Comparison of ENCODE assay signal across 16 cellular contexts in the genomic region with DNA sequence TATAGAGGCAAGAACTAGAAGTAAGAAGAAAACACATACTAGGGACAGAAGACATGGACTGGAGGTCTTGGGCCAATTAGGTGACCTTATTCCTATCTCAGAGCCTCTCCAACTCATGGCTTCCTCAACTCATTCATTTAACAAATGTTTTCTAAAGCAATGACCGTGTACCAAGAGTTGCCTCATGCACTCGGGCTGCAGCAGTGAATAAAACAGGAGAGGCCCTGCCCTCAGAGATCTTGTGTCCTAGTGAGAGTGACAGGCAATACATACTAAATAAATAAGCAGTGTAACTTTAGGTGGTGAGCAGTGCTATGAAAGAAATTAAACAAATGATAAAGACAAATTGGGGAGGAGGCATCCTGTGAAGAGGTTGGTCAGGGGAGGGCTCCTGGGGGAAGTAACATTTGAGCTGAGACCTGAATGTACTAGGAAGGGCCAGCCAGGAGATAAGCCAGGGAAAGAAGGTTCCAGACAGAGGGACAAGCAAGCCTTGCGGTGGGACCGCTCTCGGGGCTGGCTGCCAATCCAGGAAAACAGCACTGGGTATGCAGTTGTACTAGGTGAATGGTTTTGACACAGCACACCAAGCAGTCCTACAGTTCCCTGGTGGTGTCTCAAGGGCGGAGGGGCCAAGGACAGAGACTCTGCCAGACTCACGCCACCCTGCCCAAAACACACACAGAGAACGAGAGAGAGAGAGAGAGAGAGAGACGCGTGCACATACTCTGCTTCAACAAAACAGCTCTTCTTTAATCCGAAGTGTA. TPM values are rescaled to one million over a fixed set of nuclear protein-coding genes. Genes with fewer than 3 reads are reported as not detected.
DNase-seq lines count a peak whose midpoint lies in the region; ATAC-seq, FAIRE-seq and TF ChIP-seq lines count a peak whose summit lies in the region.
"Had no signal": no experiment of that assay in that cellular context is flagged by ENCODE, and none has a peak within 500 bp of the region (broad histone marks: within the 10 kb centered on the region; RNA-seq: fewer than 3 reads in every experiment).

No MANE protein-coding gene starts in this region.

- H3K4me3 ChIP-seq in dorsolateral prefrontal cortex = peak overlapping the region; percentile 31 to 76 (median 56)
- H3K4me3 ChIP-seq: hepatocyte had no signal

- H3K9me3 Mint-ChIP-seq in stimulated activated naive CD8-positive, alpha-beta T cell treated with anti-CD3 and anti-CD28 coated beads, Interleukin-15, Interleukin-2, amounts not matched to agents 100 ng/mL and 50 ng/mL, for 24 hours = no peaks in the 10 kb centered on the region
- H3K9me3 Mint-ChIP-seq in stimulated activated naive CD8-positive, alpha-beta T cell treated with anti-CD3 and anti-CD28 coated beads, Interleukin-15, amount 100 ng/mL, for 72 hours = no peaks in the 10 kb centered on the region
- H3K9me3 Mint-ChIP-seq in nephron progenitor cell = no peaks in the 10 kb centered on the region

- no peak overlapping the region for H3K27ac Mint-ChIP-seq in stimulated activated naive CD8-positive, alpha-beta T cell treated with anti-CD3 and anti-CD28 coated beads, Interleukin-15, Interleukin-2, amounts not matched to agents 100 ng/mL and 50 ng/mL, for 24 hours
- H3K27ac Mint-ChIP-seq in stimulated activated naive CD8-positive, alpha-beta T cell treated with anti-CD3 and anti-CD28 coated beads, Interleukin-15, amount 100 ng/mL, for 72 hours = peak overlapping the region in 1 of 2 donors; percentile 66
- peak overlapping the region; percentile 34 for H3K27ac Mint-ChIP-seq in nephron progenitor cell

- no peaks in the 10 kb centered on the region for H3K27me3 ChIP-seq in dorsolateral prefrontal cortex
- H3K27me3 ChIP-seq: hepatocyte, upper lobe of right lung had no signal

- H3K4me1 Mint-ChIP-seq in stimulated activated naive CD8-positive, alpha-beta T cell treated with anti-CD3 and anti-CD28 coated beads, Interleukin-15, Interleukin-2, amounts not matched to agents 100 ng/mL and 50 ng/mL, for 24 hours (ENCODE audit: low read depth) = peaks cover 48% of the 10 kb centered on the region
- H3K4me1 Mint-ChIP-seq in stimulated activated naive CD8-positive, alpha-beta T cell treated with anti-CD3 and anti-CD28 coated beads, Interleukin-15, amount 100 ng/mL, for 72 hours = peaks cover 51% of the 10 kb centered on the region
- peaks cover 49% of the 10 kb centered on the region for H3K4me1 Mint-ChIP-seq in nephron progenitor cell

- H3K27ac ChIP-seq in dorsolateral prefrontal cortex = peak overlapping the region; percentile 61 to 97 (median 88)
- H3K27ac ChIP-seq: hepatocyte, upper lobe of right lung had no signal

- no peak for ATAC-seq in stimulated activated naive CD8-positive, alpha-beta T cell treated with anti-CD3 and anti-CD28 coated beads, Interleukin-15, amount 100 ng/mL, for 72 hours
- no peak for ATAC-seq in HG02798 (IDR thresholded peaks at IDR 0.05; ENCODE audit: poor library complexity, unreplicated experiment)
- no peak for ATAC-seq in HG03045 (IDR thresholded peaks at IDR 0.05; ENCODE audit: unreplicated experiment)

- TF ChIP-seq CTCF in dorsolateral prefrontal cortex (IDR thresholded peaks at IDR 0.05 in 54 of 56, conservative IDR thresholded peaks at IDR 0.05 in 2 of 56; ENCODE audit: low read depth in 1 of 56, partially characterized antibody in 56 of 56) (no peak), nephron progenitor cell (IDR thresholded peaks at IDR 0.05) (no peak)

- H3K4me3 Mint-ChIP-seq in stimulated activated naive CD8-positive, alpha-beta T cell treated with anti-CD3 and anti-CD28 coated beads, Interleukin-15, Interleukin-2, amounts not matched to agents 100 ng/mL and 50 ng/mL, for 24 hours = peak overlapping the region; percentile 73
- H3K4me3 Mint-ChIP-seq in stimulated activated naive CD8-positive, alpha-beta T cell treated with anti-CD3 and anti-CD28 coated beads, Interleukin-15, amount 100 ng/mL, for 72 hours = no peak overlapping the region
- no peak overlapping the region for H3K4me3 Mint-ChIP-seq in nephron progenitor cell

- no peak for DNase-seq in stimulated activated naive CD8-positive, alpha-beta T cell treated with anti-CD3 and anti-CD28 coated beads, Interleukin-15, amount 100 ng/mL, for 72 hours
- DNase-seq in dorsolateral prefrontal cortex (peak in 5 of 10 donors; percentile 32 to 56 (median 53)), nephron progenitor cell (no peak), GM12892 (ENCODE audit: insufficient read length) (no peak), NCI-H1092 treated with DMSO at 0.1 percent for 48 hours (lab: John Stamatoyannopoulos, UW) (no peak)
- DNase-seq: activated CD4-positive, CD25-positive, alpha-beta regulatory T cell; effector CD8-positive, alpha-beta T cell; NCI-H1048; NCI-H510A treated with DMSO at 0.1 percent for 48 hours; retina; upper lobe of right lung had no signal

- TF ChIP-seq POLR2A in GM12892 (IDR thresholded peaks at IDR 0.05; ENCODE audit: low read depth, low read length) = no peak

- intact Hi-C loops in dorsolateral prefrontal cortex (cut with DNase I) = loop anchor here (2.0 to 5.0 kb wide), 3 partner anchors 40 to 91 kb away; a partner anchor contains a TSS

- no peak for FAIRE-seq in GM12892 (lab: Jason Lieb, UNC)
- FAIRE-seq: GM18507 had no signal

- no peaks in the 10 kb centered on the region for H3K36me3 Mint-ChIP-seq in stimulated activated naive CD8-positive, alpha-beta T cell treated with anti-CD3 and anti-CD28 coated beads, Interleukin-15, Interleukin-2, amounts not matched to agents 100 ng/mL and 50 ng/mL, for 24 hours (ENCODE audit: low read depth)
- H3K36me3 Mint-ChIP-seq in nephron progenitor cell (ENCODE audit: low read depth) = no peaks in the 10 kb centered on the region

- H3K27me3 Mint-ChIP-seq in stimulated activated naive CD8-positive, alpha-beta T cell treated with anti-CD3 and anti-CD28 coated beads, Interleukin-15, Interleukin-2, amounts not matched to agents 100 ng/mL and 50 ng/mL, for 24 hours = peaks cover 9% of the 10 kb centered on the region
- no peaks in the 10 kb centered on the region for H3K27me3 Mint-ChIP-seq in stimulated activated naive CD8-positive, alpha-beta T cell treated with anti-CD3 and anti-CD28 coated beads, Interleukin-15, amount 100 ng/mL, for 72 hours
- peaks cover 3% of the 10 kb centered on the region for H3K27me3 Mint-ChIP-seq in nephron progenitor cell (ENCODE audit: low read depth, poor library complexity)

RNA-seq across cellular contexts. Expression of a gene that starts 1.3 kb away (rescaled TPM):
- 10 to 100 TPM in 88 of 120 experiments, 1 to 10 TPM in 32; 1.6 to 80.0 (median 16.4) TPM for total RNA-seq in dorsolateral prefrontal cortex
- polyA plus RNA-seq in GM12892 (2012; ENCODE audit: missing spikeins) = 23.4 TPM
